1 cellular context compared by ENCODE assay signal in the genomic region with DNA sequence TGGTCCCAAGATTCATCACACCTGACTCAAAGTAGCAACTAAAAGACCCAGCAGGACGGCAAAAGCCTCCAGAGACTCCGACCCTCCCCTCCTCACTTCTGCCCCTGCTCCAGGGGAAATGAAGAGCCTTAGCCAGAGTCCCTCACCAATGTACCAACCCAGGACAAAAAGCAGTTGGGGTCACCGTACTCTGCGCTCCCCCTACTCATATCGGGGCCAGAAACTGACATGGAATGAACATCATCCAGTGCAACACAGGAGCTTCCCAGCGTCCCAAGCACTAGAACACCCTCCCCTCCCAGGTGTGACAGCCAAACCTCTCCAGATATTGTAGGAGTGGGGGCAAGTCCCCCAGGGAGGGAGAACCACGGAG.
TF ChIP-seq lines count a peak whose summit lies in the region.

No MANE protein-coding gene starts in this region.

TF ChIP-seq in endothelial cell of umbilical vein, 7 proteins besides CTCF, POLR2A, EP300 and RAD21:
- TF ChIP-seq EZH2 (IDR thresholded peaks at IDR 0.05; ENCODE audit: borderline replicate concordance, low read depth, low read length, severe bottlenecking) (no peak), GATA2 (IDR thresholded peaks at IDR 0.05; ENCODE audit: insufficient read depth, insufficient read length, low read depth, low read length) (no peak), JUN (IDR thresholded peaks at IDR 0.05; ENCODE audit: borderline replicate concordance, insufficient read depth, insufficient read length, low read depth) (no peak), MYC (IDR thresholded peaks at IDR 0.05; ENCODE audit: low read depth, low read length) (no peak), FOS (IDR thresholded peaks at IDR 0.05; ENCODE audit: borderline replicate concordance, insufficient read depth, low read length) (no peak), POLR2AphosphoS5 (IDR thresholded peaks at IDR 0.05; ENCODE audit: insufficient read depth, low read depth, low read length) (no peak)
- TF ChIP-seq, protein P1, sequence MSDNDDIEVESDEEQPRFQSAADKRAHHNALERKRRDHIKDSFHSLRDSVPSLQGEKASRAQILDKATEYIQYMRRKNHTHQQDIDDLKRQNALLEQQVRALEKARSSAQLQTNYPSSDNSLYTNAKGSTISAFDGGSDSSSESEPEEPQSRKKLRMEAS (IDR thresholded peaks at IDR 0.05; ENCODE audit: insufficient read depth, insufficient read length) = no peak
